Comparison of ENCODE assay signal across 1 cellular context in genomic region chr18:51188024-51188701, GRCh38.
TF ChIP-seq lines count a peak whose summit lies in the region.

No MANE protein-coding gene starts in this region.

TF ChIP-seq in GM23338, 12 proteins besides CTCF, POLR2A, EP300 and RAD21:
- TF ChIP-seq ETS1 (IDR thresholded peaks at IDR 0.05) (no peak), STAT1 (IDR thresholded peaks at IDR 0.05; ENCODE audit: unreplicated experiment) (no peak), ZNF114 (CRISPR knock-in tag; IDR thresholded peaks at IDR 0.05) (no peak), JUNB (IDR thresholded peaks at IDR 0.05; ENCODE audit: unreplicated experiment) (no peak), ZNF331 (CRISPR knock-in tag; IDR thresholded peaks at IDR 0.05; ENCODE audit: low read depth) (no peak), EZH2 (IDR thresholded peaks at IDR 0.05; ENCODE audit: low read depth, unreplicated experiment) (no peak)
- TF ChIP-seq, protein P1, sequence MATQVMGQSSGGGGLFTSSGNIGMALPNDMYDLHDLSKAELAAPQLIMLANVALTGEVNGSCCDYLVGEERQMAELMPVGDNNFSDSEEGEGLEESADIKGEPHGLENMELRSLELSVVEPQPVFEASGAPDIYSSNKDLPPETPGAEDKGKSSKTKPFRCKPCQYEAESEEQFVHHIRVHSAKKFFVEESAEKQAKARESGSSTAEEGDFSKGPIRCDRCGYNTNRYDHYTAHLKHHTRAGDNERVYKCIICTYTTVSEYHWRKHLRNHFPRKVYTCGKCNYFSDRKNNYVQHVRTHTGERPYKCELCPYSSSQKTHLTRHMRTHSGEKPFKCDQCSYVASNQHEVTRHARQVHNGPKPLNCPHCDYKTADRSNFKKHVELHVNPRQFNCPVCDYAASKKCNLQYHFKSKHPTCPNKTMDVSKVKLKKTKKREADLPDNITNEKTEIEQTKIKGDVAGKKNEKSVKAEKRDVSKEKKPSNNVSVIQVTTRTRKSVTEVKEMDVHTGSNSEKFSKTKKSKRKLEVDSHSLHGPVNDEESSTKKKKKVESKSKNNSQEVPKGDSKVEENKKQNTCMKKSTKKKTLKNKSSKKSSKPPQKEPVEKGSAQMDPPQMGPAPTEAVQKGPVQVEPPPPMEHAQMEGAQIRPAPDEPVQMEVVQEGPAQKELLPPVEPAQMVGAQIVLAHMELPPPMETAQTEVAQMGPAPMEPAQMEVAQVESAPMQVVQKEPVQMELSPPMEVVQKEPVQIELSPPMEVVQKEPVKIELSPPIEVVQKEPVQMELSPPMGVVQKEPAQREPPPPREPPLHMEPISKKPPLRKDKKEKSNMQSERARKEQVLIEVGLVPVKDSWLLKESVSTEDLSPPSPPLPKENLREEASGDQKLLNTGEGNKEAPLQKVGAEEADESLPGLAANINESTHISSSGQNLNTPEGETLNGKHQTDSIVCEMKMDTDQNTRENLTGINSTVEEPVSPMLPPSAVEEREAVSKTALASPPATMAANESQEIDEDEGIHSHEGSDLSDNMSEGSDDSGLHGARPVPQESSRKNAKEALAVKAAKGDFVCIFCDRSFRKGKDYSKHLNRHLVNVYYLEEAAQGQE (IDR thresholded peaks at IDR 0.05; ENCODE audit: unreplicated experiment), result no peak
